ENCODE assay signal across 8 cellular contexts in the genomic region with DNA sequence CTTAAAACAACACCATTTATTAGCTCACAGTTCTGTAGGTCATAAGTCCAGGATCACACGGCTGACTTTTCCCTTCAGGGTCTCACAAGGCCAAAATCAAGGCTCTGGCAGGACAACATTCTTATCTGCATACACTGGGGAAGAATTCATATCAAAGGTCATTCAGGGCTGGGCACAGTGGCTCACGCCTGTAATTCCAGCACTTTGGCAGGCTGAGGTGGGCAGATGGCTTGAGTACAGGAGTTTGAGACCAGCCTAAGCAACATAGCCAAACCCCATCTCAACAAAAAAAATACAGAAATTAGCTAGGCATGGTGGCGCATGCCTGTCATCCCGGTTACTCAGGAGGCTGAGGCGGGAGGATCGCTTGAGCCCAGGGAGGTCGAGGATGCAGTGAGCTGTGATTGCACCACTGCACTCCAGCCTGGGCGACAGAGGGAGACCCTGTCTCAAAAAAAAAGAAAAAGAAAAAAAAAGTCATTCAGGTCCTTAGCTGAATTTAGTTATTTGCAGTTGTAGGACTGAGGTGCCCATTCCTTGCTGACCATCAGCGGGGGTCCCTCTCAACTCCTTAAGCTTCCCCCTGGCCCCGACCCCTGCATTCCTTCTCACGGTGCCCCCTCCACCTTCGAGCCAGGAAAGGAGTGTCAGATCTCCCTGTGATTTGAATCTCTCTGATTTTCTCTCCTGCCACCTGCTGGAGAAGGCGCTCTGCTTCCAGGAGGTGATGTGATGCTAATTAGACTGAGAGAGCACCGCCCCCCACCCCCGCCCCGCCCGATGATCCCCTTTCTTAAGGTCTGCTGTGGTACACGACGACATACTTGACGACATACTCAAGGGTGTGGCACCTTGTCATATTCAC.
DNase-seq lines count a peak whose midpoint lies in the region; ATAC-seq and TF ChIP-seq lines count a peak whose summit lies in the region.

No MANE protein-coding gene starts in this region.

- H3K27ac ChIP-seq in naive thymus-derived CD4-positive, alpha-beta T cell (ENCODE audit: low read depth, low read length) = no peak overlapping the region

- H3K4me1 ChIP-seq in naive thymus-derived CD4-positive, alpha-beta T cell (ENCODE audit: control insufficient read depth in 2 of 2, insufficient read depth in 2 of 2, low read length in 2 of 2) = no peaks in the 10 kb centered on the region

- CTCF ChIA-PET in naive thymus-derived CD4-positive, alpha-beta T cell (lab: Charles Lee) = no interaction called here

- H3K27ac Mint-ChIP-seq in endothelial cell (ENCODE audit: unreplicated experiment) (no peak overlapping the region), nephron progenitor cell (no peak overlapping the region)
- H3K27ac Mint-ChIP-seq in naive thymus-derived CD4-positive, alpha-beta T cell = peak overlapping the region in 3 of 9 donors; percentile 22 to 85 (median 43)

- POLR2A ChIA-PET in naive thymus-derived CD4-positive, alpha-beta T cell (lab: Charles Lee) = no interaction called here

- H3K36me3 ChIP-seq in naive thymus-derived CD4-positive, alpha-beta T cell (ENCODE audit: control insufficient read depth in 2 of 3, insufficient read depth in 3 of 3, low read length in 3 of 3) = peaks cover 0 to 23% (median 0%) of the 10 kb centered on the region in 3 experiments

- H3K4me3 ChIP-seq in naive thymus-derived CD4-positive, alpha-beta T cell (ENCODE audit: low read length) = no peak overlapping the region

- no peaks in the 10 kb centered on the region for H3K27me3 ChIP-seq in naive thymus-derived CD4-positive, alpha-beta T cell (ENCODE audit: control insufficient read depth in 2 of 2, insufficient read depth in 2 of 2, low read length in 2 of 2)

- DNase-seq in EH (ENCODE audit: low read depth) (peak; percentile 12), NAMALWA (ENCODE audit: low spot score) (peak; percentile 73), endothelial cell (ENCODE audit: low spot score) (peak; percentile 39), nephron progenitor cell (peak; percentile 29), SKM-1 treated with dmso at 0.1 percent for 144 hours (lab: John Stamatoyannopoulos, UW; ENCODE audit: unreplicated experiment) (no peak), occipital lobe (lab: John Stamatoyannopoulos, UW) (no peak)
- DNase-seq in naive thymus-derived CD4-positive, alpha-beta T cell = no peak

- H3K4me1 Mint-ChIP-seq in endothelial cell (ENCODE audit: unreplicated experiment) = peaks cover 4% of the 10 kb centered on the region
- H3K4me1 Mint-ChIP-seq in nephron progenitor cell = peaks cover 36% of the 10 kb centered on the region
- H3K4me1 Mint-ChIP-seq in naive thymus-derived CD4-positive, alpha-beta T cell = peaks cover 0 to 15% (median 10%) of the 10 kb centered on the region in 7 donors

- H3K9me3 ChIP-seq in naive thymus-derived CD4-positive, alpha-beta T cell (ENCODE audit: control insufficient read depth in 2 of 3, low read length in 3 of 3) = no peaks in the 10 kb centered on the region

- TF ChIP-seq CTCF in endothelial cell (IDR thresholded peaks at IDR 0.05; ENCODE audit: unreplicated experiment) (no peak), nephron progenitor cell (IDR thresholded peaks at IDR 0.05) (peak; percentile 14)

- H3K27me3 Mint-ChIP-seq in endothelial cell (ENCODE audit: unreplicated experiment) (peaks cover 7% of the 10 kb centered on the region), nephron progenitor cell (ENCODE audit: low read depth, poor library complexity) (peaks cover 6% of the 10 kb centered on the region)
- H3K27me3 Mint-ChIP-seq in naive thymus-derived CD4-positive, alpha-beta T cell = no peaks in the 10 kb centered on the region

- intact Hi-C loops in naive thymus-derived CD4-positive, alpha-beta T cell (cut with micrococcal nuclease) = loop anchor here in 1 of 2 donors (10.0 kb wide), 1 partner anchor 135 kb away; the partner anchor contains the start of gene NQO1

- H3K4me3 Mint-ChIP-seq in endothelial cell (ENCODE audit: unreplicated experiment) (no peak overlapping the region), nephron progenitor cell (no peak overlapping the region)
- H3K4me3 Mint-ChIP-seq in naive thymus-derived CD4-positive, alpha-beta T cell = no peak overlapping the region

- H3K36me3 Mint-ChIP-seq in endothelial cell (ENCODE audit: low read depth, unreplicated experiment) (no peaks in the 10 kb centered on the region), nephron progenitor cell (ENCODE audit: low read depth) (peaks cover 33% of the 10 kb centered on the region)
- peaks cover 0 to 42% (median 9%) of the 10 kb centered on the region in 5 donors for H3K36me3 Mint-ChIP-seq in naive thymus-derived CD4-positive, alpha-beta T cell

- no peak for ATAC-seq in naive thymus-derived CD4-positive, alpha-beta T cell
- ATAC-seq in GM21737 (IDR thresholded peaks at IDR 0.05; ENCODE audit: unreplicated experiment) = no peak

- no peaks in the 10 kb centered on the region for H3K9me3 Mint-ChIP-seq in endothelial cell (ENCODE audit: unreplicated experiment)
- H3K9me3 Mint-ChIP-seq in nephron progenitor cell = no peaks in the 10 kb centered on the region
- no peaks in the 10 kb centered on the region for H3K9me3 Mint-ChIP-seq in naive thymus-derived CD4-positive, alpha-beta T cell

Comparison
In these comparisons a context has a peak if more than half of its experiments do, and no peak if none do; other contexts are left out.
1. DNase-seq: peak in EH (single experiment), NAMALWA (single experiment), endothelial cell (single experiment) and nephron progenitor cell (single experiment); none in SKM-1 treated with dmso at 0.1 percent for 144 hours (single experiment), naive thymus-derived CD4-positive, alpha-beta T cell (0 of 9) and occipital lobe (single experiment).